1 cellular context compared by ENCODE assay signal in genomic region chr11:103234974-103235373, GRCh38.
TF ChIP-seq lines count a peak whose summit lies in the region.

No MANE protein-coding gene starts in this region.

TF ChIP-seq in SK-N-SH, 30 proteins besides CTCF, POLR2A, EP300 and RAD21 (continued from another document):
- TF ChIP-seq, protein P1, sequence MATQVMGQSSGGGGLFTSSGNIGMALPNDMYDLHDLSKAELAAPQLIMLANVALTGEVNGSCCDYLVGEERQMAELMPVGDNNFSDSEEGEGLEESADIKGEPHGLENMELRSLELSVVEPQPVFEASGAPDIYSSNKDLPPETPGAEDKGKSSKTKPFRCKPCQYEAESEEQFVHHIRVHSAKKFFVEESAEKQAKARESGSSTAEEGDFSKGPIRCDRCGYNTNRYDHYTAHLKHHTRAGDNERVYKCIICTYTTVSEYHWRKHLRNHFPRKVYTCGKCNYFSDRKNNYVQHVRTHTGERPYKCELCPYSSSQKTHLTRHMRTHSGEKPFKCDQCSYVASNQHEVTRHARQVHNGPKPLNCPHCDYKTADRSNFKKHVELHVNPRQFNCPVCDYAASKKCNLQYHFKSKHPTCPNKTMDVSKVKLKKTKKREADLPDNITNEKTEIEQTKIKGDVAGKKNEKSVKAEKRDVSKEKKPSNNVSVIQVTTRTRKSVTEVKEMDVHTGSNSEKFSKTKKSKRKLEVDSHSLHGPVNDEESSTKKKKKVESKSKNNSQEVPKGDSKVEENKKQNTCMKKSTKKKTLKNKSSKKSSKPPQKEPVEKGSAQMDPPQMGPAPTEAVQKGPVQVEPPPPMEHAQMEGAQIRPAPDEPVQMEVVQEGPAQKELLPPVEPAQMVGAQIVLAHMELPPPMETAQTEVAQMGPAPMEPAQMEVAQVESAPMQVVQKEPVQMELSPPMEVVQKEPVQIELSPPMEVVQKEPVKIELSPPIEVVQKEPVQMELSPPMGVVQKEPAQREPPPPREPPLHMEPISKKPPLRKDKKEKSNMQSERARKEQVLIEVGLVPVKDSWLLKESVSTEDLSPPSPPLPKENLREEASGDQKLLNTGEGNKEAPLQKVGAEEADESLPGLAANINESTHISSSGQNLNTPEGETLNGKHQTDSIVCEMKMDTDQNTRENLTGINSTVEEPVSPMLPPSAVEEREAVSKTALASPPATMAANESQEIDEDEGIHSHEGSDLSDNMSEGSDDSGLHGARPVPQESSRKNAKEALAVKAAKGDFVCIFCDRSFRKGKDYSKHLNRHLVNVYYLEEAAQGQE (IDR thresholded peaks at IDR 0.05; ENCODE audit: low read depth, low read length): no peak
- TF ChIP-seq FOSL2 (IDR thresholded peaks at IDR 0.05; ENCODE audit: borderline replicate concordance, low read depth): no peak
- no peak for TF ChIP-seq MXI1 (IDR thresholded peaks at IDR 0.05; ENCODE audit: low read depth, low read length)
TF ChIP-seq in SK-N-SH: peak in this region for 3.
